In genomic region chr2:86249176-86249842, GRCh38 we compare ENCODE assay signal across 8 cellular contexts. TPM values are rescaled to one million over a fixed set of nuclear protein-coding genes. Genes with fewer than 3 reads are reported as not detected.
DNase-seq lines count a peak whose midpoint lies in the region; ATAC-seq lines count a peak whose summit lies in the region.

No MANE protein-coding gene starts in this region.

- H3K4me1 Mint-ChIP-seq in activated naive CD4-positive, alpha-beta T cell treated with anti-CD3 and anti-CD28 coated beads, Interleukin-2, amount 10 ng/mL, durations not matched to agents 7 days and 5 days = no peaks in the 10 kb centered on the region
- H3K4me1 Mint-ChIP-seq in activated CD4-positive, alpha-beta T cell treated with anti-CD3 and anti-CD28 coated beads for 36 hours = no peaks in the 10 kb centered on the region

- ATAC-seq in HG02642 (IDR thresholded peaks at IDR 0.05; ENCODE audit: poor library complexity, unreplicated experiment) (peak; percentile 50), GM18517 (IDR thresholded peaks at IDR 0.05; ENCODE audit: unreplicated experiment) (no peak)
- ATAC-seq in activated CD4-positive, alpha-beta T cell treated with anti-CD3 and anti-CD28 coated beads for 36 hours = no peak

- H3K27me3 Mint-ChIP-seq in activated naive CD4-positive, alpha-beta T cell treated with anti-CD3 and anti-CD28 coated beads, Interleukin-2, amount 10 ng/mL, durations not matched to agents 7 days and 5 days = peaks cover 33% of the 10 kb centered on the region
- no peaks in the 10 kb centered on the region for H3K27me3 Mint-ChIP-seq in activated CD4-positive, alpha-beta T cell treated with anti-CD3 and anti-CD28 coated beads for 36 hours

- intact Hi-C loops in activated CD4-positive, alpha-beta T cell treated with anti-CD3 and anti-CD28 coated beads for 36 hours (cut with DNase I, micrococcal nuclease) = no loop called here

- no peak overlapping the region for H3K4me3 Mint-ChIP-seq in activated naive CD4-positive, alpha-beta T cell treated with anti-CD3 and anti-CD28 coated beads, Interleukin-2, amount 10 ng/mL, durations not matched to agents 7 days and 5 days
- no peak overlapping the region for H3K4me3 Mint-ChIP-seq in activated CD4-positive, alpha-beta T cell treated with anti-CD3 and anti-CD28 coated beads for 36 hours

- no peak overlapping the region for H3K27ac Mint-ChIP-seq in activated naive CD4-positive, alpha-beta T cell treated with anti-CD3 and anti-CD28 coated beads, Interleukin-2, amount 10 ng/mL, durations not matched to agents 7 days and 5 days
- no peak overlapping the region for H3K27ac Mint-ChIP-seq in activated CD4-positive, alpha-beta T cell treated with anti-CD3 and anti-CD28 coated beads for 36 hours

- no peaks in the 10 kb centered on the region for H3K9me3 Mint-ChIP-seq in activated naive CD4-positive, alpha-beta T cell treated with anti-CD3 and anti-CD28 coated beads, Interleukin-2, amount 10 ng/mL, durations not matched to agents 7 days and 5 days
- H3K9me3 Mint-ChIP-seq in activated CD4-positive, alpha-beta T cell treated with anti-CD3 and anti-CD28 coated beads for 36 hours (ENCODE audit: low read depth) = no peaks in the 10 kb centered on the region

- CTCF ChIA-PET in activated naive CD4-positive, alpha-beta T cell treated with anti-CD3 and anti-CD28 coated beads, Interleukin-2, amount 10 ng/mL, durations not matched to agents 7 days and 5 days (lab: Charles Lee) = interaction anchor here (0.6 to 0.7 kb wide), 3 partner anchors 9 to 64 kb away, joined by 3 to 4 read pairs (median 3); no protein-coding TSS in a partner anchor
- CTCF ChIA-PET in activated CD4-positive, alpha-beta T cell treated with anti-CD3 and anti-CD28 coated beads for 36 hours (lab: Charles Lee) = interaction anchor here (0.7 to 1.8 kb wide), 3 partner anchors 13 to 222 kb away, joined by 3 to 6 read pairs (median 3); no protein-coding TSS in a partner anchor

- peak; percentile 63 for DNase-seq in EL
- DNase-seq in NCI-H748 (lab: John Stamatoyannopoulos, UW; ENCODE audit: unreplicated experiment) = peak; percentile 55
- peak; percentile 75 for DNase-seq in fibroblast of the conjunctiva (ENCODE audit: low read depth)
- no peak for DNase-seq in activated naive CD4-positive, alpha-beta T cell treated with anti-CD3 and anti-CD28 coated beads, Interleukin-2, amount 10 ng/mL, durations not matched to agents 7 days and 5 days
- no peak for DNase-seq in NCI-H2029 (lab: John Stamatoyannopoulos, UW)
- no peak for DNase-seq in activated CD4-positive, alpha-beta T cell treated with anti-CD3 and anti-CD28 coated beads for 36 hours

- no peaks in the 10 kb centered on the region for H3K36me3 Mint-ChIP-seq in activated naive CD4-positive, alpha-beta T cell treated with anti-CD3 and anti-CD28 coated beads, Interleukin-2, amount 10 ng/mL, durations not matched to agents 7 days and 5 days
- H3K36me3 Mint-ChIP-seq in activated CD4-positive, alpha-beta T cell treated with anti-CD3 and anti-CD28 coated beads for 36 hours (ENCODE audit: low read depth) = no peaks in the 10 kb centered on the region

- POLR2A ChIA-PET in activated CD4-positive, alpha-beta T cell treated with anti-CD3 and anti-CD28 coated beads for 36 hours (lab: Charles Lee) = no interaction called here

RNA-seq across cellular contexts. Expression of gene MRPL35, which starts 50.1 kb away (rescaled TPM):
- total RNA-seq in activated CD4-positive, alpha-beta T cell treated with anti-CD3 and anti-CD28 coated beads for 36 hours = 10 to 100 TPM; 83.2 to 93.2 TPM

RNA-seq across cellular contexts. Expression of gene IMMT, which starts 54.0 kb away (rescaled TPM):
- total RNA-seq in activated CD4-positive, alpha-beta T cell treated with anti-CD3 and anti-CD28 coated beads for 36 hours = 100 to 1,000 TPM; 172 to 182 TPM

Comparison
In these comparisons a context has a peak if more than half of its experiments do, and no peak if none do; other contexts are left out.
1. DNase-seq: peak in EL (single experiment), NCI-H748 (single experiment) and fibroblast of the conjunctiva (single experiment); none in activated naive CD4-positive, alpha-beta T cell treated with anti-CD3 and anti-CD28 coated beads, Interleukin-2, amount 10 ng/mL, durations not matched to agents 7 days and 5 days (single experiment), NCI-H2029 (single experiment) and activated CD4-positive, alpha-beta T cell treated with anti-CD3 and anti-CD28 coated beads for 36 hours (single experiment).